Comparison of ENCODE assay signal across 9 cellular contexts in the genomic region with DNA sequence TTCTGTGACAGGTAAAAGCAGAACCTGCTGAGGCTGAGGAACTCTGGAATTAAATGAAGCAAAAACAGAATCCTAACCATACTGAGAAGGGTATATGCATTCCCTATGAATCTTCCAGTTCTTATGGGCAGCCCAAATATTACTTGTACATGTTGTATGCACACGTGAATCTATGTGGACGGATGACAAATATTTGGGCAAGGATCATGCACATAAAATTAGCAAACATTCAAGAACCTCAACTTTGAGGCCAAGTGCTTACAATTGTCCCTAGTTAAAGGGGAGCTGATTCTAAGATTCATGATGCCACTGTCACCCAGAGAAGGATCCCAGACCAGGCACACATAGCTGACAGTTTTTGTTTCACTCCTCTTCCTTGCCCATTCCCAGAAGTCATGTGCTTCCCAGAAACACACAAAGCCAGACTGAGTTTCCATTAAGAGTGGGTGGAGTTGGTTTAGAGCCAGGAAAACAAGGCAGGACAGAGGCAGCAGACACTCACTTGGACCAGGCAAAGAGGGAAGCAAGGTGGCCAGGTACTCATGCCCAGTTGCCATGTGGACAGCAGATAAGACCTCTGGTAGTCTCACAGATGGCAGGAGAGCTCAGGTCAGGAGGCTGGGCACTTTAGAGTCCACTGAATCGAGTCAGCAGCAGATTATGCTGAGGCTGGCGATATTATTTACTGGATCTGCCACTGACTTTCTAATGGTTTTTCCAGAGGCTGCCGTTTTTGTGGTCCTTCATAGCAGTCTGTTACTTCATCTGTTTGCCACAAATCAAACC. TPM values are rescaled to one million over a fixed set of nuclear protein-coding genes. Genes with fewer than 3 reads are reported as not detected.
DNase-seq lines count a peak whose midpoint lies in the region; ATAC-seq and TF ChIP-seq lines count a peak whose summit lies in the region.
"Had no signal": no experiment of that assay in that cellular context is flagged by ENCODE, and none has a peak within 500 bp of the region (broad histone marks: within the 10 kb centered on the region; RNA-seq: fewer than 3 reads in every experiment).

No MANE protein-coding gene starts in this region.

- H3K4me1 ChIP-seq in spleen (peaks cover 7 to 58% (median 22%) of the 10 kb centered on the region in 6 donors), neural progenitor cell (peaks cover 5% of the 10 kb centered on the region)

- H3K36me3 Mint-ChIP-seq in IgD-negative memory B cell (peaks cover 9% of the 10 kb centered on the region), neural progenitor cell (peaks cover 35% of the 10 kb centered on the region)

- peak overlapping the region in 2 of 3 donors; percentile 4 to 69 for H3K27ac Mint-ChIP-seq in IgD-negative memory B cell
- no peak overlapping the region for H3K27ac Mint-ChIP-seq in neural progenitor cell

- H2AFZ ChIP-seq in neural progenitor cell (replicated peaks), result no peak overlapping the region

- H3K9me3 ChIP-seq in spleen (no peaks in the 10 kb centered on the region), neural progenitor cell (ENCODE audit: low read depth) (no peaks in the 10 kb centered on the region)

- TF ChIP-seq CTCF in spleen (IDR thresholded peaks at IDR 0.05 in 8 of 11, conservative IDR thresholded peaks at IDR 0.05 in 3 of 11) (no peak), neural progenitor cell (IDR thresholded peaks at IDR 0.05) (no peak)

- H3K9me3 Mint-ChIP-seq in IgD-negative memory B cell (no peaks in the 10 kb centered on the region), neural progenitor cell (no peaks in the 10 kb centered on the region)

- WGBS in spleen, 5 donors, result 70 to 92% (median 79%) methylated on average over 5 of the region's 5 CpGs

- H3K27me3 Mint-ChIP-seq in IgD-negative memory B cell (no peaks in the 10 kb centered on the region), neural progenitor cell (ENCODE audit: insufficient read depth, low read depth) (peaks cover 2% of the 10 kb centered on the region)

- DNase-seq in caudate nucleus (lab: John Stamatoyannopoulos, UW), result peak in 4 of 61 donors; percentile 11 to 67 (median 30)
- DNase-seq in left lobe of liver (ENCODE audit: low spot score), result peak; percentile 91
- DNase-seq in spleen, result no peak
- DNase-seq in activated CD4-positive, alpha-beta T cell treated with anti-CD3 and anti-CD28 coated beads for 4 hours, result no peak
- DNase-seq in neural progenitor cell (ENCODE audit: low spot score), result no peak
- no peak for DNase-seq in T-helper 2 cell
- DNase-seq: activated naive CD4-positive, alpha-beta T cell had no signal

- H4K20me1 ChIP-seq in neural progenitor cell (ENCODE audit: low read depth), result no peaks in the 10 kb centered on the region

- H3K9ac ChIP-seq in neural progenitor cell, result no peak overlapping the region

- H3K27me3 ChIP-seq in spleen (replicated peaks in 1 of 7) (no peaks in the 10 kb centered on the region), neural progenitor cell (no peaks in the 10 kb centered on the region)

- H3K27ac ChIP-seq in caudate nucleus (ENCODE audit: low read depth, low read length) (peak overlapping the region; percentile 69), spleen (peak overlapping the region; percentile 31 to 78 (median 60)), neural progenitor cell (no peak overlapping the region)

- H3K4me3 Mint-ChIP-seq in IgD-negative memory B cell (no peak overlapping the region), neural progenitor cell (no peak overlapping the region)

- H3K4me3 ChIP-seq in spleen, result no peak overlapping the region
- no peak overlapping the region for H3K4me3 ChIP-seq in neural progenitor cell

- no peaks in the 10 kb centered on the region for H3F3A ChIP-seq in neural progenitor cell (ENCODE audit: low read depth)

- intact Hi-C loops in spleen (cut with DNase I; ENCODE audit: low total_unique reads), result no loop called here

- TF ChIP-seq POLR2A in spleen (IDR thresholded peaks at IDR 0.05), result no peak

- H3K4me2 ChIP-seq in neural progenitor cell, result no peak overlapping the region

- ATAC-seq in left lobe of liver, result peak; percentile 86
- ATAC-seq in HG03045 (IDR thresholded peaks at IDR 0.05; ENCODE audit: unreplicated experiment), result no peak

- peaks cover 0 to 79% (median 53%) of the 10 kb centered on the region in 6 donors for H3K36me3 ChIP-seq in spleen
- H3K36me3 ChIP-seq in neural progenitor cell, result peaks cover 4% of the 10 kb centered on the region

- peaks cover 1 to 4% (median 4%) of the 10 kb centered on the region in 3 donors for H3K4me1 Mint-ChIP-seq in IgD-negative memory B cell
- H3K4me1 Mint-ChIP-seq in neural progenitor cell, result peaks cover 23% of the 10 kb centered on the region

- H3K79me2 ChIP-seq in neural progenitor cell (ENCODE audit: low read depth), result no peaks in the 10 kb centered on the region

RNA-seq across cellular contexts. Expression of gene AK2, which starts 25.5 kb away (rescaled TPM):
- 112 TPM for polyA plus RNA-seq in IgD-negative memory B cell
- 120 TPM for total RNA-seq in left lobe of liver
- total RNA-seq in spleen, result 100 to 1,000 TPM in 4 of 7 donors, 10 to 100 TPM in 3; 83.9 to 139 (median 103) TPM
- 10 to 100 TPM; 42.8 to 75.1 (median 74.7) TPM for polyA plus RNA-seq in spleen
- total RNA-seq in neural progenitor cell (ENCODE audit: low replicate concordance), result 85.5 and 128 TPM in 2 replicates

RNA-seq across cellular contexts. Expression of gene RNF19B, which starts 46.5 kb away (rescaled TPM):
- polyA plus RNA-seq in IgD-negative memory B cell (2.6 TPM), spleen (1 to 10 TPM; 3.6 to 9.0 (median 4.4) TPM)
- total RNA-seq in left lobe of liver (6.6 TPM), spleen (10 to 100 TPM; 20.1 to 38.4 (median 26.7) TPM), neural progenitor cell (ENCODE audit: low replicate concordance) (11.5 and 14.2 TPM in 2 replicates)
